ENCODE assay signal across 8 cellular contexts in the genomic region with DNA sequence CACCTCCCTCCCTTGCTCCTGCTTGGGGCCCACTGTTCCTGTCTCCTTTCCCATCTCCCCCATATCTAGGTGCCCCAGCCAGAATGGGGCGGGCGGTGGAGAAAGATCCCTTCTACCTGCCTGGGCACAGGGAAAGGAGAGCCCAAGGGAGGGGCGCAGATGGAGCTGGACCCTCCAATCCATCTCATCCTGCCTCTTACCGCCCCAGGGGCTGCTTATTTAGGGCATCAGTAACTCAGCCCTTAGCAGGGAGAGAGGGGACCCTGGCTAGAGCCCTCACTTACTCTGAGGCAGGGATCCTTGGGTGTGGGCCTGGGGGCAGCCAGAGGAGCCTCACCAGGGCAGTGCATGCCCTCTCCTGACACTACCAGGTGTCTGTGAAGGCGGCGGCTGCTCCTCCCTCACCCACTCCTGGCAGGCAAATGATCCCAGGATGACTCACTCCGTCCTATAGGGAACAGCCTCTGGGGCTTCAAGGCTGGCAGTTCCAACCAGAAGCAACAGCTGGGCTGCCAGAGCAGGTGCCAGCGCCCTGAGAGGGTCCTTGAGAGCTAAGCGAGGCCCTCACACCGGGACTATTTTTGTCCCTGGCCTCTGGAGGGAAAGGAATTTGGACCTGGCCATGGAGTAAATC. TPM values are rescaled to one million over a fixed set of nuclear protein-coding genes. Genes with fewer than 3 reads are reported as not detected.
DNase-seq lines count a peak whose midpoint lies in the region; ATAC-seq and TF ChIP-seq lines count a peak whose summit lies in the region.

No MANE protein-coding gene starts in this region.

- TF ChIP-seq POLR2A in transverse colon (IDR thresholded peaks at IDR 0.05) (peak; percentile 45), uterus (IDR thresholded peaks at IDR 0.05) (no peak)

- H3K27ac ChIP-seq in transverse colon (peak overlapping the region; percentile 49 to 63 (median 54)), uterus (peak overlapping the region in 1 of 2 donors; percentile 7)

- H3K27me3 ChIP-seq in transverse colon (peaks cover 4% of the 10 kb centered on the region), uterus (no peaks in the 10 kb centered on the region)

- no peak for TF ChIP-seq EP300 in transverse colon (IDR thresholded peaks at IDR 0.05; ENCODE audit: low read depth)

- H3K4me1 ChIP-seq in transverse colon (peaks cover 32 to 45% (median 40%) of the 10 kb centered on the region in 4 donors), uterus (peaks cover 0 to 8% of the 10 kb centered on the region in 2 donors)

- 55% methylated on average over 6 of the region's 10 CpGs; no CpG with 5 or more reads in 1 of the 2 donors for WGBS in transverse colon (ENCODE audit: low coverage in 1 of 2), 2 donors

- H3K36me3 ChIP-seq in transverse colon (no peaks in the 10 kb centered on the region), uterus (no peaks in the 10 kb centered on the region)

- DNase-seq in NCI-H2227 (lab: John Stamatoyannopoulos, UW; ENCODE audit: unreplicated experiment) (peak; percentile 22), NCI-H2227 treated with DMSO at 0.1 percent for 48 hours (lab: John Stamatoyannopoulos, UW) (no peak), SHP77 (lab: John Stamatoyannopoulos, UW) (peak; percentile 96), left cardiac atrium (peak; percentile 75), transverse colon (peak; percentile 84), uterus (no peak)
- DNase-seq in stimulated activated naive CD4-positive, alpha-beta T cell treated with Interleukin-2 at 50 U/mL for 16 hours (lab: John Stamatoyannopoulos, UW), result no peak

- H3K9me3 ChIP-seq in transverse colon (no peaks in the 10 kb centered on the region), uterus (no peaks in the 10 kb centered on the region)

- no peak overlapping the region for H3K4me3 ChIP-seq in transverse colon
- no peak overlapping the region for H3K4me3 ChIP-seq in uterus

- intact Hi-C loops in left cardiac atrium (cut with DNase I) (loop anchor here in 1 of 2 donors (5.0 kb wide), 1 partner anchor 35 kb away; no protein-coding TSS in a partner anchor), transverse colon (cut with DNase I; ENCODE audit: low total_unique reads) (no loop called here), uterus (cut with DNase I; ENCODE audit: low total_unique reads) (no loop called here)

- ATAC-seq in left cardiac atrium (peak; percentile 28 to 75), GM18867 (IDR thresholded peaks at IDR 0.05; ENCODE audit: unreplicated experiment) (no peak)

- in situ Hi-C loops in transverse colon (cut with MboI; ENCODE audit: low pct_ligation_motif_present in 1 of 4, low pct_unique_long_range_greater_than_20kb in 1 of 4, low sequenced_read_pairs in 3 of 4), result no loop called here

- no peak for TF ChIP-seq CTCF in transverse colon (IDR thresholded peaks at IDR 0.05)
- no peak for TF ChIP-seq CTCF in uterus (IDR thresholded peaks at IDR 0.05)

RNA-seq across cellular contexts. Expression of gene BCAR1, which starts 16.3 kb away (rescaled TPM):
- total RNA-seq in left cardiac atrium (10 to 100 TPM; 46.5 to 65.9 TPM), transverse colon (100 to 1,000 TPM; 125 to 201 (median 154) TPM), uterus (100 to 1,000 TPM in 1 of 4 donors, 10 to 100 TPM in 3; 42.8 to 104 (median 47.2) TPM)

RNA-seq across cellular contexts. Expression of gene CTRB1, which starts 49.0 kb away (rescaled TPM):
- 1 to 10 TPM in 1 of 2 donors, under 1 TPM in 1; 0.39 to 1.4 TPM for total RNA-seq in left cardiac atrium
- total RNA-seq in transverse colon, result not detected
- not detected for total RNA-seq in uterus

Comparison
In these comparisons a context has a peak if more than half of its experiments do, and no peak if none do; other contexts are left out.
1. DNase-seq: peak in NCI-H2227 (single experiment), SHP77 (2 of 2), left cardiac atrium (single experiment) and transverse colon (single experiment); none in NCI-H2227 treated with DMSO at 0.1 percent for 48 hours (single experiment), uterus (0 of 2) and stimulated activated naive CD4-positive, alpha-beta T cell treated with Interleukin-2 at 50 U/mL for 16 hours (single experiment).